8 cellular contexts compared by ENCODE assay signal in genomic region chr3:124688580-124689454, GRCh38.
A peak's percentile ranks its signal among the peaks of the same experiment; 100 is the strongest.
DNase-seq lines count a peak whose midpoint lies in the region; ATAC-seq lines count a peak whose summit lies in the region.

No MANE protein-coding gene starts in this region.

- peak; percentile 82 to 86 for ATAC-seq in activated CD4-positive, CD25-positive, alpha-beta regulatory T cell treated with anti-CD3 and anti-CD28 coated beads, Interleukin-2, amount 50 U/mL, for 24 hours
- ATAC-seq in GM18870 (IDR thresholded peaks at IDR 0.05; ENCODE audit: unreplicated experiment) = no peak

- DNase-seq in CD1c-positive myeloid dendritic cell (ENCODE audit: extremely low spot score) (peak; percentile 82), GOT3 (lab: John Stamatoyannopoulos, UW) (peak; percentile 20), NCI-H2196 treated with DMSO at 0.1 percent for 48 hours (lab: John Stamatoyannopoulos, UW; ENCODE audit: unreplicated experiment) (peak; percentile 55), kidney tubule cell (ENCODE audit: low spot score) (peak; percentile 78)
- DNase-seq in central memory CD4-positive, alpha-beta T cell = peak; percentile 58
- peak; percentile 72 to 81 for DNase-seq in stimulated activated CD4-positive, alpha-beta T cell treated with anti-CD3 and anti-CD28 coated beads, Interleukin-2, amount 100 ng/mL, for 48 hours

Comparison
In these comparisons a context has a peak if more than half of its experiments do, and no peak if none do; other contexts are left out.
1. DNase-seq: peak in every context shown above with its lines; median percentile 82 in CD1c-positive myeloid dendritic cell; 78 in kidney tubule cell; 76 in stimulated activated CD4-positive, alpha-beta T cell treated with anti-CD3 and anti-CD28 coated beads, Interleukin-2, amount 100 ng/mL, for 48 hours; 58 in central memory CD4-positive, alpha-beta T cell; 55 in NCI-H2196 treated with DMSO at 0.1 percent for 48 hours; 20 in GOT3.